8 cellular contexts compared by ENCODE assay signal in the genomic region with DNA sequence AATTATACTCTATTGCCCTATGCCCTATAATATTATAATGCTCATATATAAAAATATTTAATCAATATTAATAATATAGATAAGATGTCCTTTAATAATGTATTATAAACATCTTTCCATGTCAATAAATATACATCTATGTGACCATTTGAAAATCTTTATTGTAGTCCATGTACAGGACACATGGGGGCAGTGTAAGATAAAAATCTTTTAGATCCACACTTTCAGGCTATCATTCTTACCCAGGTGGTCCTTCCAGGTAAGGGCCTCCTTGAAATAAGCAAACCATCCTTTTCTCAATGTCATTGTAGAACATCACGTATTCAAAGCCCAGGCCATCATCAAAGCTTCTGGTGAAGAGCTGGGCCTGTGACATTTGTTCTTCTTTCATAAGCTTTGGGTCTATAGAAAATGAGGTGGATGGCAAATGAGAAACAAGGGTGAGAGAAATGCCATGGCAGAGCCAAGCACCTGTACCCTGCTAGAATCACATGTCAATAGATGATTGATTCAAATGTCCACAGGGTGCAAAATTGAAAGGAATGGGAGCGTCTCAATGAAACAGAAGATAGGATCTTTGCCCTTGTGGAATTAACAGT. TPM values are rescaled to one million over a fixed set of nuclear protein-coding genes. Genes with fewer than 3 reads are reported as not detected.
DNase-seq lines count a peak whose midpoint lies in the region; ATAC-seq and FAIRE-seq lines count a peak whose summit lies in the region.

No MANE protein-coding gene starts in this region.

- ATAC-seq in Right ventricle myocardium superior (ENCODE audit: poor library complexity) = no peak

- FAIRE-seq in HTR-8/SVneo (lab: Jason Lieb, UNC) = no peak

- in situ Hi-C loops in ACHN (cut with HindIII; ENCODE audit: low pct_ligation_motif_present, low pct_unique_long_range_greater_than_20kb, low sequenced_read_pairs) = no loop called here

- intact Hi-C loops in Right ventricle myocardium superior (cut with DNase I) = no loop called here

- DNase-seq in ACHN (peak; percentile 32), ELR (ENCODE audit: low read depth) (peak; percentile 48), RPMI8226 (peak; percentile 29), fibroblast of peridontal ligament (ENCODE audit: extremely low read depth) (peak; percentile 27), HTR-8/SVneo (ENCODE audit: insufficient read length, low spot score) (no peak), cerebellar nuclear complex (lab: John Stamatoyannopoulos, UW) (no peak), NCI-H226 (no peak), Right ventricle myocardium superior (no peak)

RNA-seq across cellular contexts. Expression of a gene that starts 20.2 kb away (rescaled TPM):
- total RNA-seq in Right ventricle myocardium superior = 17.0 TPM

RNA-seq across cellular contexts. Expression of a gene that starts 35.6 kb away (rescaled TPM):
- not detected for total RNA-seq in Right ventricle myocardium superior

RNA-seq across cellular contexts. Expression of a gene that starts 49.5 kb away (rescaled TPM):
- not detected for total RNA-seq in Right ventricle myocardium superior

RNA-seq across cellular contexts. Expression of a gene that starts 57.5 kb away (rescaled TPM):
- 15.4 TPM for total RNA-seq in Right ventricle myocardium superior

Comparison
In these comparisons a context has a peak if more than half of its experiments do, and no peak if none do; other contexts are left out.
1. DNase-seq: peak in ACHN (single experiment), ELR (single experiment), RPMI8226 (single experiment) and fibroblast of peridontal ligament (single experiment); none in HTR-8/SVneo (single experiment), cerebellar nuclear complex (0 of 2), NCI-H226 (single experiment) and Right ventricle myocardium superior (single experiment).